1 cellular context compared by ENCODE assay signal in the genomic region with DNA sequence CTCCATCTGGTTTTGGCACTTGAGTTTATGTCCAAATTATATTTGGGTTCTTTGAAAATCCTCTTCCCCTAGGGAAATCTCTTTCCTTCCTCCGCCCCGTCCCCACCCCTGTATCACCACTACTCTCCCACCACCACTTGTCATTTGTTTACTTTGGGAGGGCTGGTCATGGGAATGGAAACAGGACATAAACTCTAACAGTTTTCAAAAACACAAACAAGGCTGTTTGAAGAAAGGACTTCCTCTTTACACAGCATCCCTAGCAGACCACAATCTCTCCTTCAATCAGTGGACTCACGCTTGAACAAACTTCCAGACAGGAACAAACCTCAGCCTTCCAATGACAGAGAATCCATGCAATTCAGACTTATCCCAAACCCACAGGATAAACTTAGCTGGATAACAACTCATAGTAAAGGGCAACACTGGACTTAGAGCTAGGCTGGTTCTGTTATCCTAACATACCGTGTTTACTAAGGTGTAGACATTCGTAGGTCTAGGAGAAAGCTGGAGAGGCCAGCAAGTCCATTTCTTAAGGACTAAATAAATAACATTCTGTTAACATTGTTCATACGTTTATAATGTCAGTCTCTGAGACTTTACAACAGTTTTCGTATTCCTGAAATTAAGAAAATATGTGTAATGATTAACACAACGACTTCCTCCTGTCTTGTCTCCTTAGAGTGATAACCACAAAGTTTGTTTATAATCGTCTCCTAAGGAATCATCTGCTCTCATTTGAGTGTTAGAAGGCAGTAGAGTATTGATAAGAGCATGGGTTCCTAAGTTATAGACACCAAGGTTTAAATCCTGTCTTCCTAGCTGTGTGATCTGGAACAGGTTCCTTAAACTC.
TF ChIP-seq lines count a peak whose summit lies in the region.

No MANE protein-coding gene starts in this region.

TF ChIP-seq in GM23338, 12 proteins besides CTCF, POLR2A, EP300 and RAD21:
- TF ChIP-seq, protein P1, sequence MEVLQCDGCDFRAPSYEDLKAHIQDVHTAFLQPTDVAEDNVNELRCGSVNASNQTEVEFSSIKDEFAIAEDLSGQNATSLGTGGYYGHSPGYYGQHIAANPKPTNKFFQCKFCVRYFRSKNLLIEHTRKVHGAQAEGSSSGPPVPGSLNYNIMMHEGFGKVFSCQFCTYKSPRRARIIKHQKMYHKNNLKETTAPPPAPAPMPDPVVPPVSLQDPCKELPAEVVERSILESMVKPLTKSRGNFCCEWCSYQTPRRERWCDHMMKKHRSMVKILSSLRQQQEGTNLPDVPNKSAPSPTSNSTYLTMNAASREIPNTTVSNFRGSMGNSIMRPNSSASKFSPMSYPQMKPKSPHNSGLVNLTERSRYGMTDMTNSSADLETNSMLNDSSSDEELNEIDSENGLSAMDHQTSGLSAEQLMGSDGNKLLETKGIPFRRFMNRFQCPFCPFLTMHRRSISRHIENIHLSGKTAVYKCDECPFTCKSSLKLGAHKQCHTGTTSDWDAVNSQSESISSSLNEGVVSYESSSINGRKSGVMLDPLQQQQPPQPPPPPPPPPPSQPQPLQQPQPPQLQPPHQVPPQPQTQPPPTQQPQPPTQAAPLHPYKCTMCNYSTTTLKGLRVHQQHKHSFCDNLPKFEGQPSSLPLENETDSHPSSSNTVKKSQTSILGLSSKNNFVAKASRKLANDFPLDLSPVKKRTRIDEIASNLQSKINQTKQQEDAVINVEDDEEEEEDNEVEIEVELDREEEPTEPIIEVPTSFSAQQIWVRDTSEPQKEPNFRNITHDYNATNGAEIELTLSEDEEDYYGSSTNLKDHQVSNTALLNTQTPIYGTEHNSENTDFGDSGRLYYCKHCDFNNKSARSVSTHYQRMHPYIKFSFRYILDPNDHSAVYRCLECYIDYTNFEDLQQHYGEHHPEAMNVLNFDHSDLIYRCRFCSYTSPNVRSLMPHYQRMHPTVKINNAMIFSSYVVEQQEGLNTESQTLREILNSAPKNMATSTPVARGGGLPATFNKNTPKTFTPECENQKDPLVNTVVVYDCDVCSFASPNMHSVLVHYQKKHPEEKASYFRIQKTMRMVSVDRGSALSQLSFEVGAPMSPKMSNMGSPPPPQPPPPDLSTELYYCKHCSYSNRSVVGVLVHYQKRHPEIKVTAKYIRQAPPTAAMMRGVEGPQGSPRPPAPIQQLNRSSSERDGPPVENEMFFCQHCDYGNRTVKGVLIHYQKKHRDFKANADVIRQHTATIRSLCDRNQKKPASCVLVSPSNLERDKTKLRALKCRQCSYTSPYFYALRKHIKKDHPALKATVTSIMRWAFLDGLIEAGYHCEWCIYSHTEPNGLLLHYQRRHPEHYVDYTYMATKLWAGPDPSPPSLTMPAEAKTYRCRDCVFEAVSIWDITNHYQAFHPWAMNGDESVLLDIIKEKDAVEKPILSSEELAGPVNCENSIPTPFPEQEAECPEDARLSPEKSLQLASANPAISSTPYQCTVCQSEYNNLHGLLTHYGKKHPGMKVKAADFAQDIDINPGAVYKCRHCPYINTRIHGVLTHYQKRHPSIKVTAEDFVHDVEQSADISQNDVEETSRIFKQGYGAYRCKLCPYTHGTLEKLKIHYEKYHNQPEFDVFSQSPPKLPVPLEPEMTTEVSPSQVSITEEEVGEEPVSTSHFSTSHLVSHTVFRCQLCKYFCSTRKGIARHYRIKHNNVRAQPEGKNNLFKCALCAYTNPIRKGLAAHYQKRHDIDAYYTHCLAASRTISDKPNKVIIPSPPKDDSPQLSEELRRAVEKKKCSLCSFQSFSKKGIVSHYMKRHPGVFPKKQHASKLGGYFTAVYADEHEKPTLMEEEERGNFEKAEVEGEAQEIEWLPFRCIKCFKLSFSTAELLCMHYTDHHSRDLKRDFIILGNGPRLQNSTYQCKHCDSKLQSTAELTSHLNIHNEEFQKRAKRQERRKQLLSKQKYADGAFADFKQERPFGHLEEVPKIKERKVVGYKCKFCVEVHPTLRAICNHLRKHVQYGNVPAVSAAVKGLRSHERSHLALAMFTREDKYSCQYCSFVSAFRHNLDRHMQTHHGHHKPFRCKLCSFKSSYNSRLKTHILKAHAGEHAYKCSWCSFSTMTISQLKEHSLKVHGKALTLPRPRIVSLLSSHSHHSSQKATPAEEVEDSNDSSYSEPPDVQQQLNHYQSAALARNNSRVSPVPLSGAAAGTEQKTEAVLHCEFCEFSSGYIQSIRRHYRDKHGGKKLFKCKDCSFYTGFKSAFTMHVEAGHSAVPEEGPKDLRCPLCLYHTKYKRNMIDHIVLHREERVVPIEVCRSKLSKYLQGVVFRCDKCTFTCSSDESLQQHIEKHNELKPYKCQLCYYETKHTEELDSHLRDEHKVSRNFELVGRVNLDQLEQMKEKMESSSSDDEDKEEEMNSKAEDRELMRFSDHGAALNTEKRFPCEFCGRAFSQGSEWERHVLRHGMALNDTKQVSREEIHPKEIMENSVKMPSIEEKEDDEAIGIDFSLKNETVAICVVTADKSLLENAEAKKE (CRISPR knock-in tag; IDR thresholded peaks at IDR 0.05), result no peak
- TF ChIP-seq, protein P2, sequence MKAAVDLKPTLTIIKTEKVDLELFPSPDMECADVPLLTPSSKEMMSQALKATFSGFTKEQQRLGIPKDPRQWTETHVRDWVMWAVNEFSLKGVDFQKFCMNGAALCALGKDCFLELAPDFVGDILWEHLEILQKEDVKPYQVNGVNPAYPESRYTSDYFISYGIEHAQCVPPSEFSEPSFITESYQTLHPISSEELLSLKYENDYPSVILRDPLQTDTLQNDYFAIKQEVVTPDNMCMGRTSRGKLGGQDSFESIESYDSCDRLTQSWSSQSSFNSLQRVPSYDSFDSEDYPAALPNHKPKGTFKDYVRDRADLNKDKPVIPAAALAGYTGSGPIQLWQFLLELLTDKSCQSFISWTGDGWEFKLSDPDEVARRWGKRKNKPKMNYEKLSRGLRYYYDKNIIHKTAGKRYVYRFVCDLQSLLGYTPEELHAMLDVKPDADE (IDR thresholded peaks at IDR 0.05), result no peak
- no peak for TF ChIP-seq POLR2AphosphoS5 (IDR thresholded peaks at IDR 0.05; ENCODE audit: low read depth)
- no peak for TF ChIP-seq JUNB (IDR thresholded peaks at IDR 0.05; ENCODE audit: unreplicated experiment)
- TF ChIP-seq NANOG (IDR thresholded peaks at IDR 0.05; ENCODE audit: borderline replicate concordance), result no peak
- TF ChIP-seq EZH2phosphoT487 (IDR thresholded peaks at IDR 0.05; ENCODE audit: unreplicated experiment), result no peak
- TF ChIP-seq ZNF114 (CRISPR knock-in tag; IDR thresholded peaks at IDR 0.05), result no peak
- no peak for TF ChIP-seq CREB1 (CRISPR knock-in tag; IDR thresholded peaks at IDR 0.05; ENCODE audit: low read depth)
- TF ChIP-seq EZH2 (IDR thresholded peaks at IDR 0.05; ENCODE audit: low read depth, unreplicated experiment), result no peak
- TF ChIP-seq, protein P3, sequence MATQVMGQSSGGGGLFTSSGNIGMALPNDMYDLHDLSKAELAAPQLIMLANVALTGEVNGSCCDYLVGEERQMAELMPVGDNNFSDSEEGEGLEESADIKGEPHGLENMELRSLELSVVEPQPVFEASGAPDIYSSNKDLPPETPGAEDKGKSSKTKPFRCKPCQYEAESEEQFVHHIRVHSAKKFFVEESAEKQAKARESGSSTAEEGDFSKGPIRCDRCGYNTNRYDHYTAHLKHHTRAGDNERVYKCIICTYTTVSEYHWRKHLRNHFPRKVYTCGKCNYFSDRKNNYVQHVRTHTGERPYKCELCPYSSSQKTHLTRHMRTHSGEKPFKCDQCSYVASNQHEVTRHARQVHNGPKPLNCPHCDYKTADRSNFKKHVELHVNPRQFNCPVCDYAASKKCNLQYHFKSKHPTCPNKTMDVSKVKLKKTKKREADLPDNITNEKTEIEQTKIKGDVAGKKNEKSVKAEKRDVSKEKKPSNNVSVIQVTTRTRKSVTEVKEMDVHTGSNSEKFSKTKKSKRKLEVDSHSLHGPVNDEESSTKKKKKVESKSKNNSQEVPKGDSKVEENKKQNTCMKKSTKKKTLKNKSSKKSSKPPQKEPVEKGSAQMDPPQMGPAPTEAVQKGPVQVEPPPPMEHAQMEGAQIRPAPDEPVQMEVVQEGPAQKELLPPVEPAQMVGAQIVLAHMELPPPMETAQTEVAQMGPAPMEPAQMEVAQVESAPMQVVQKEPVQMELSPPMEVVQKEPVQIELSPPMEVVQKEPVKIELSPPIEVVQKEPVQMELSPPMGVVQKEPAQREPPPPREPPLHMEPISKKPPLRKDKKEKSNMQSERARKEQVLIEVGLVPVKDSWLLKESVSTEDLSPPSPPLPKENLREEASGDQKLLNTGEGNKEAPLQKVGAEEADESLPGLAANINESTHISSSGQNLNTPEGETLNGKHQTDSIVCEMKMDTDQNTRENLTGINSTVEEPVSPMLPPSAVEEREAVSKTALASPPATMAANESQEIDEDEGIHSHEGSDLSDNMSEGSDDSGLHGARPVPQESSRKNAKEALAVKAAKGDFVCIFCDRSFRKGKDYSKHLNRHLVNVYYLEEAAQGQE (IDR thresholded peaks at IDR 0.05; ENCODE audit: unreplicated experiment), result no peak
- no peak for TF ChIP-seq ZNF331 (CRISPR knock-in tag; IDR thresholded peaks at IDR 0.05; ENCODE audit: low read depth)
- no peak for TF ChIP-seq STAT1 (IDR thresholded peaks at IDR 0.05; ENCODE audit: unreplicated experiment)
